1 cellular context compared by ENCODE assay signal in genomic region chr1:181424786-181425403, GRCh38.
TF ChIP-seq lines count a peak whose summit lies in the region.

No MANE protein-coding gene starts in this region.

TF ChIP-seq in H1, 55 proteins besides CTCF, POLR2A, EP300 and RAD21 (continued from another document):
- TF ChIP-seq, protein P1, sequence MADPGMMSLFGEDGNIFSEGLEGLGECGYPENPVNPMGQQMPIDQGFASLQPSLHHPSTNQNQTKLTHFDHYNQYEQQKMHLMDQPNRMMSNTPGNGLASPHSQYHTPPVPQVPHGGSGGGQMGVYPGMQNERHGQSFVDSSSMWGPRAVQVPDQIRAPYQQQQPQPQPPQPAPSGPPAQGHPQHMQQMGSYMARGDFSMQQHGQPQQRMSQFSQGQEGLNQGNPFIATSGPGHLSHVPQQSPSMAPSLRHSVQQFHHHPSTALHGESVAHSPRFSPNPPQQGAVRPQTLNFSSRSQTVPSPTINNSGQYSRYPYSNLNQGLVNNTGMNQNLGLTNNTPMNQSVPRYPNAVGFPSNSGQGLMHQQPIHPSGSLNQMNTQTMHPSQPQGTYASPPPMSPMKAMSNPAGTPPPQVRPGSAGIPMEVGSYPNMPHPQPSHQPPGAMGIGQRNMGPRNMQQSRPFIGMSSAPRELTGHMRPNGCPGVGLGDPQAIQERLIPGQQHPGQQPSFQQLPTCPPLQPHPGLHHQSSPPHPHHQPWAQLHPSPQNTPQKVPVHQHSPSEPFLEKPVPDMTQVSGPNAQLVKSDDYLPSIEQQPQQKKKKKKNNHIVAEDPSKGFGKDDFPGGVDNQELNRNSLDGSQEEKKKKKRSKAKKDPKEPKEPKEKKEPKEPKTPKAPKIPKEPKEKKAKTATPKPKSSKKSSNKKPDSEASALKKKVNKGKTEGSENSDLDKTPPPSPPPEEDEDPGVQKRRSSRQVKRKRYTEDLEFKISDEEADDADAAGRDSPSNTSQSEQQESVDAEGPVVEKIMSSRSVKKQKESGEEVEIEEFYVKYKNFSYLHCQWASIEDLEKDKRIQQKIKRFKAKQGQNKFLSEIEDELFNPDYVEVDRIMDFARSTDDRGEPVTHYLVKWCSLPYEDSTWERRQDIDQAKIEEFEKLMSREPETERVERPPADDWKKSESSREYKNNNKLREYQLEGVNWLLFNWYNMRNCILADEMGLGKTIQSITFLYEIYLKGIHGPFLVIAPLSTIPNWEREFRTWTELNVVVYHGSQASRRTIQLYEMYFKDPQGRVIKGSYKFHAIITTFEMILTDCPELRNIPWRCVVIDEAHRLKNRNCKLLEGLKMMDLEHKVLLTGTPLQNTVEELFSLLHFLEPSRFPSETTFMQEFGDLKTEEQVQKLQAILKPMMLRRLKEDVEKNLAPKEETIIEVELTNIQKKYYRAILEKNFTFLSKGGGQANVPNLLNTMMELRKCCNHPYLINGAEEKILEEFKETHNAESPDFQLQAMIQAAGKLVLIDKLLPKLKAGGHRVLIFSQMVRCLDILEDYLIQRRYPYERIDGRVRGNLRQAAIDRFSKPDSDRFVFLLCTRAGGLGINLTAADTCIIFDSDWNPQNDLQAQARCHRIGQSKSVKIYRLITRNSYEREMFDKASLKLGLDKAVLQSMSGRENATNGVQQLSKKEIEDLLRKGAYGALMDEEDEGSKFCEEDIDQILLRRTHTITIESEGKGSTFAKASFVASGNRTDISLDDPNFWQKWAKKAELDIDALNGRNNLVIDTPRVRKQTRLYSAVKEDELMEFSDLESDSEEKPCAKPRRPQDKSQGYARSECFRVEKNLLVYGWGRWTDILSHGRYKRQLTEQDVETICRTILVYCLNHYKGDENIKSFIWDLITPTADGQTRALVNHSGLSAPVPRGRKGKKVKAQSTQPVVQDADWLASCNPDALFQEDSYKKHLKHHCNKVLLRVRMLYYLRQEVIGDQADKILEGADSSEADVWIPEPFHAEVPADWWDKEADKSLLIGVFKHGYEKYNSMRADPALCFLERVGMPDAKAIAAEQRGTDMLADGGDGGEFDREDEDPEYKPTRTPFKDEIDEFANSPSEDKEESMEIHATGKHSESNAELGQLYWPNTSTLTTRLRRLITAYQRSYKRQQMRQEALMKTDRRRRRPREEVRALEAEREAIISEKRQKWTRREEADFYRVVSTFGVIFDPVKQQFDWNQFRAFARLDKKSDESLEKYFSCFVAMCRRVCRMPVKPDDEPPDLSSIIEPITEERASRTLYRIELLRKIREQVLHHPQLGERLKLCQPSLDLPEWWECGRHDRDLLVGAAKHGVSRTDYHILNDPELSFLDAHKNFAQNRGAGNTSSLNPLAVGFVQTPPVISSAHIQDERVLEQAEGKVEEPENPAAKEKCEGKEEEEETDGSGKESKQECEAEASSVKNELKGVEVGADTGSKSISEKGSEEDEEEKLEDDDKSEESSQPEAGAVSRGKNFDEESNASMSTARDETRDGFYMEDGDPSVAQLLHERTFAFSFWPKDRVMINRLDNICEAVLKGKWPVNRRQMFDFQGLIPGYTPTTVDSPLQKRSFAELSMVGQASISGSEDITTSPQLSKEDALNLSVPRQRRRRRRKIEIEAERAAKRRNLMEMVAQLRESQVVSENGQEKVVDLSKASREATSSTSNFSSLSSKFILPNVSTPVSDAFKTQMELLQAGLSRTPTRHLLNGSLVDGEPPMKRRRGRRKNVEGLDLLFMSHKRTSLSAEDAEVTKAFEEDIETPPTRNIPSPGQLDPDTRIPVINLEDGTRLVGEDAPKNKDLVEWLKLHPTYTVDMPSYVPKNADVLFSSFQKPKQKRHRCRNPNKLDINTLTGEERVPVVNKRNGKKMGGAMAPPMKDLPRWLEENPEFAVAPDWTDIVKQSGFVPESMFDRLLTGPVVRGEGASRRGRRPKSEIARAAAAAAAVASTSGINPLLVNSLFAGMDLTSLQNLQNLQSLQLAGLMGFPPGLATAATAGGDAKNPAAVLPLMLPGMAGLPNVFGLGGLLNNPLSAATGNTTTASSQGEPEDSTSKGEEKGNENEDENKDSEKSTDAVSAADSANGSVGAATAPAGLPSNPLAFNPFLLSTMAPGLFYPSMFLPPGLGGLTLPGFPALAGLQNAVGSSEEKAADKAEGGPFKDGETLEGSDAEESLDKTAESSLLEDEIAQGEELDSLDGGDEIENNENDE (IDR thresholded peaks at IDR 0.05; ENCODE audit: insufficient replicate concordance, low read length) = no peak
- TF ChIP-seq SIX5 (IDR thresholded peaks at IDR 0.05; ENCODE audit: low read depth, low read length) = no peak
- TF ChIP-seq RFX5 (IDR thresholded peaks at IDR 0.05; ENCODE audit: borderline replicate concordance, low read depth, low read length) = no peak
- no peak for TF ChIP-seq CTBP2 (IDR thresholded peaks at IDR 0.05; ENCODE audit: borderline replicate concordance, insufficient read depth, insufficient read length, low read length)
- TF ChIP-seq YY1 (IDR thresholded peaks at IDR 0.05; ENCODE audit: low read depth, low read length) = peak; percentile 32; the same call in 1 of the 2 replicates
- no peak for TF ChIP-seq NANOG (IDR thresholded peaks at IDR 0.05; ENCODE audit: insufficient read depth, low read depth, low read length, poor library complexity, severe bottlenecking)
- TF ChIP-seq E2F6 (IDR thresholded peaks at IDR 0.05) = no peak
- TF ChIP-seq SUZ12 (IDR thresholded peaks at IDR 0.05; ENCODE audit: low read length) = no peak
- no peak for TF ChIP-seq RBBP5 (IDR thresholded peaks at IDR 0.05; ENCODE audit: borderline replicate concordance, low read depth, low read length)
- TF ChIP-seq JUND (IDR thresholded peaks at IDR 0.05; ENCODE audit: low read length) = peak; percentile 69; the same call in 1 of the 2 replicates
- TF ChIP-seq CHD1 (IDR thresholded peaks at IDR 0.05; ENCODE audit: low read depth, low read length) = no peak
- no peak for TF ChIP-seq SAP30 (IDR thresholded peaks at IDR 0.05; ENCODE audit: insufficient read depth, insufficient replicate concordance, low read length)
- no peak for TF ChIP-seq CBX8 (IDR thresholded peaks at IDR 0.05; ENCODE audit: borderline replicate concordance, low read depth, low read length)
